Comparison of ENCODE assay signal across 24 cellular contexts in genomic region chr2:38263293-38263692, GRCh38.
DNase-seq lines count a peak whose midpoint lies in the region; ATAC-seq and TF ChIP-seq lines count a peak whose summit lies in the region.
"Had no signal": no experiment of that assay in that cellular context is flagged by ENCODE, and none has a peak within 500 bp of the region (broad histone marks: within the 10 kb centered on the region; RNA-seq: fewer than 3 reads in every experiment).

No MANE protein-coding gene starts in this region.

- no peak overlapping the region for H3K4me3 Mint-ChIP-seq in activated CD8-positive, alpha-beta memory T cell treated with anti-CD3 and anti-CD28 coated beads, Interleukin-2, amount 10 ng/mL, durations not matched to agents 7 days and 5 days

- peak; percentile 15 for DNase-seq in activated CD8-positive, alpha-beta memory T cell treated with anti-CD3 and anti-CD28 coated beads, Interleukin-2, amount 10 ng/mL, durations not matched to agents 7 days and 5 days
- no peak for DNase-seq in activated CD8-positive, alpha-beta memory T cell treated with anti-CD3 and anti-CD28 coated beads, Interleukin-2, amount 50 U/mL, for 48 hours
- DNase-seq in RKO (ENCODE audit: low spot score) (peak; percentile 2), left kidney (ENCODE audit: low read depth, low spot score) (peak; percentile 22), upper lobe of right lung (no peak), SKM-1 (lab: John Stamatoyannopoulos, UW; ENCODE audit: unreplicated experiment) (no peak)
- DNase-seq: 8988T, ACHN, BE2C, Calu3, DND-41, HCEC 1CT, Kasumi-1, NCI-H1105, NCI-H1436 treated with DMSO at 0.1 percent for 48 hours, NCI-H187 treated with DMSO at 0.1 percent for 48 hours, NCI-H446, NCI-H526, SHP77 treated with DMSO at 0.1 percent for 48 hours, SW 1271 had no signal

- H3K27ac ChIP-seq in upper lobe of right lung, result no peak overlapping the region
- H3K27ac ChIP-seq: SK-N-MC had no signal

- no peak for TF ChIP-seq CTCF in upper lobe of right lung (IDR thresholded peaks at IDR 0.05)

- H3K36me3 ChIP-seq in upper lobe of right lung, result no peaks in the 10 kb centered on the region
- H3K36me3 ChIP-seq: BE2C had no signal

- intact Hi-C loops in upper lobe of right lung (cut with DNase I), result no loop called here

- ATAC-seq in activated CD8-positive, alpha-beta memory T cell treated with anti-CD3 and anti-CD28 coated beads, Interleukin-2, amount 10 ng/mL, durations not matched to agents 7 days and 5 days, result no peak
- ATAC-seq in HG02623 (IDR thresholded peaks at IDR 0.05; ENCODE audit: unreplicated experiment) (no peak), upper lobe of right lung (no peak), GM19324 (IDR thresholded peaks at IDR 0.05; ENCODE audit: low FRiP score, unreplicated experiment) (no peak)
- ATAC-seq: Panc1 had no signal

- peaks cover 2% of the 10 kb centered on the region for H3K36me3 Mint-ChIP-seq in activated CD8-positive, alpha-beta memory T cell treated with anti-CD3 and anti-CD28 coated beads, Interleukin-2, amount 10 ng/mL, durations not matched to agents 7 days and 5 days

- H3K27me3 ChIP-seq in upper lobe of right lung, result no peaks in the 10 kb centered on the region
- H3K27me3 ChIP-seq: BE2C had no signal

- peaks cover 8% of the 10 kb centered on the region for H3K27me3 Mint-ChIP-seq in activated CD8-positive, alpha-beta memory T cell treated with anti-CD3 and anti-CD28 coated beads, Interleukin-2, amount 10 ng/mL, durations not matched to agents 7 days and 5 days

- H3K4me1 ChIP-seq in upper lobe of right lung, result no peaks in the 10 kb centered on the region
- H3K4me1 ChIP-seq: BE2C had no signal

- H3K4me1 Mint-ChIP-seq in activated CD8-positive, alpha-beta memory T cell treated with anti-CD3 and anti-CD28 coated beads, Interleukin-2, amount 10 ng/mL, durations not matched to agents 7 days and 5 days, result peaks cover 18% of the 10 kb centered on the region

- H3K9me3 Mint-ChIP-seq in activated CD8-positive, alpha-beta memory T cell treated with anti-CD3 and anti-CD28 coated beads, Interleukin-2, amount 10 ng/mL, durations not matched to agents 7 days and 5 days (ENCODE audit: low read depth), result no peaks in the 10 kb centered on the region

- H3K9me3 ChIP-seq in upper lobe of right lung, result no peaks in the 10 kb centered on the region
- H3K9me3 ChIP-seq: BE2C had no signal

- H3K4me3 ChIP-seq in upper lobe of right lung, result no peak overlapping the region
- H3K4me3 ChIP-seq: SK-N-MC had no signal

- no peak overlapping the region for H3K27ac Mint-ChIP-seq in activated CD8-positive, alpha-beta memory T cell treated with anti-CD3 and anti-CD28 coated beads, Interleukin-2, amount 10 ng/mL, durations not matched to agents 7 days and 5 days

- CTCF ChIA-PET in activated CD8-positive, alpha-beta memory T cell treated with anti-CD3 and anti-CD28 coated beads, Interleukin-2, amount 10 ng/mL, durations not matched to agents 7 days and 5 days (lab: Charles Lee), result interaction anchor here (0.8 to 1.7 kb wide), 2 partner anchors 11 to 14 kb away, joined by 3 to 4 read pairs; no protein-coding TSS in a partner anchor

Comparison
In these comparisons a context has a peak if more than half of its experiments do, and no peak if none do; other contexts are left out.
1. DNase-seq: peak in activated CD8-positive, alpha-beta memory T cell treated with anti-CD3 and anti-CD28 coated beads, Interleukin-2, amount 10 ng/mL, durations not matched to agents 7 days and 5 days (single experiment), RKO (single experiment) and left kidney (single experiment); none in activated CD8-positive, alpha-beta memory T cell treated with anti-CD3 and anti-CD28 coated beads, Interleukin-2, amount 50 U/mL, for 48 hours (single experiment), upper lobe of right lung (single experiment) and SKM-1 (single experiment).